In the genomic region with DNA sequence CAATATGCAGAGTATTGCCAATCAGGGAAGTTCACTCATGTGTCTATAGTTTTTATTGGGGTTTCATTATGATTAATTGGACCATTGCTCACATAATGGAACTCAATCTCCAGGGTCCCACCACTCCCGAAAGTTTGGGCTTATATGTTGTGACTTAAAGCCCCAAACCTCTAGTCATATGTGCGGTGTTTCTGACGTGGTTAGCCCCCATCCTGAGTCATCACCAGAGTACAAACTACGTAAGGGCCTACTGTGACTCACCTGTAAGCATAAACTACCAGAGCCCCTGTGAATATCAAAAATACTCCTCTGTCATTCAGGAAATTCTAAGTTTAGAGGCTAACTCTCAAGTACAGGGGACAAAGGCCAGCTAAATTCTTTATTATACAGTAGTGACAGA, we compare ENCODE assay signal across 9 cellular contexts. TPM values are rescaled to one million over a fixed set of nuclear protein-coding genes. Genes with fewer than 3 reads are reported as not detected.
DNase-seq lines count a peak whose midpoint lies in the region; ATAC-seq, FAIRE-seq and TF ChIP-seq lines count a peak whose summit lies in the region.
"Had no signal": no experiment of that assay in that cellular context is flagged by ENCODE, and none has a peak within 500 bp of the region (broad histone marks: within the 10 kb centered on the region; RNA-seq: fewer than 3 reads in every experiment).

No MANE protein-coding gene starts in this region.

- no peak for TF ChIP-seq POLR2A in GM12878 (IDR thresholded peaks at IDR 0.05; ENCODE audit: low read depth, low read length)

- no peak overlapping the region for H3K27ac ChIP-seq in GM12878 (ENCODE audit: control insufficient read depth, insufficient read depth)
- no peak overlapping the region for H3K27ac ChIP-seq in GM23338 (ENCODE audit: low read depth)

- no peak for TF ChIP-seq EP300 in GM12878 (IDR thresholded peaks at IDR 0.05; ENCODE audit: borderline replicate concordance in 1 of 2, control insufficient read depth in 1 of 2, low read depth in 2 of 2, low read length in 2 of 2)

- RAD21 ChIA-PET in GM12878 (lab: Charles Lee; ENCODE audit: unreplicated experiment), result no interaction called here

- H3K9ac ChIP-seq in GM12878 (ENCODE audit: control insufficient read depth, insufficient read depth, low read length), result no peak overlapping the region

- ATAC-seq in GM21717 (IDR thresholded peaks at IDR 0.05; ENCODE audit: unreplicated experiment), result peak; percentile 71
- peak; percentile 75 for ATAC-seq in T-helper 17 cell
- ATAC-seq in GM12878, result peak; percentile 77
- ATAC-seq in GM23338, result no peak

- in situ Hi-C loops in GM12878 (cut with MboI), result loop anchor here (10.0 kb wide), 1 partner anchor 881 kb away; no protein-coding TSS in a partner anchor

- H3K4me1 Mint-ChIP-seq in T-helper 17 cell (peaks cover 29% of the 10 kb centered on the region), GM23338 (peaks cover 9% of the 10 kb centered on the region)

- intact Hi-C loops in GM12878 (cut with micrococcal nuclease; ENCODE audit: unreplicated experiment), result loop anchor here (10.0 kb wide), 1 partner anchor 301 kb away; no protein-coding TSS in a partner anchor

- no peak for TF ChIP-seq CTCF in GM12878 (IDR thresholded peaks at IDR 0.05 in 2 of 3, conservative IDR thresholded peaks at IDR 0.05 in 1 of 3; ENCODE audit: control insufficient read depth in 2 of 3, extremely low read depth in 1 of 3, insufficient read depth in 1 of 3, low read depth in 3 of 3, low read length in 3 of 3)
- no peak for TF ChIP-seq CTCF in GM23338 (conservative IDR thresholded peaks at IDR 0.05; ENCODE audit: low read depth in 2 of 2)
- no peak for TF ChIP-seq CTCF in GM10266 (IDR thresholded peaks at IDR 0.05; ENCODE audit: control insufficient read depth, insufficient read depth, low read depth, missing control alignments)

- H3K79me2 ChIP-seq in GM12878 (ENCODE audit: control insufficient read depth, insufficient read depth, low read length) (peaks cover 15% of the 10 kb centered on the region), GM23338 (replicated peaks; ENCODE audit: insufficient read depth) (peaks cover 86% of the 10 kb centered on the region)

- H3K4me3 Mint-ChIP-seq in T-helper 17 cell, result no peak overlapping the region
- H3K4me3 Mint-ChIP-seq in GM23338, result no peak overlapping the region

- H3K27ac Mint-ChIP-seq in T-helper 17 cell, result peak overlapping the region; percentile 90
- no peak overlapping the region for H3K27ac Mint-ChIP-seq in GM23338

- H4K20me1 ChIP-seq in GM12878 (ENCODE audit: control insufficient read depth, insufficient read depth) (no peaks in the 10 kb centered on the region), GM23338 (replicated peaks; ENCODE audit: insufficient read depth) (no peaks in the 10 kb centered on the region)

- WGBS in GM12878 (ENCODE audit: insufficient coverage, insufficient replicate concordance, low lambda C conversion rate, missing lambda C conversion rate), result 4% methylated on average over 4 of the region's 4 CpGs

- H3K9me3 ChIP-seq in T-helper 17 cell (ENCODE audit: control insufficient read depth, low read length, poor library complexity, severe bottlenecking) (no peaks in the 10 kb centered on the region), GM12878 (replicated peaks; ENCODE audit: control insufficient read depth, insufficient read depth, low read length) (no peaks in the 10 kb centered on the region)

- DNase-seq in T-helper 17 cell (no peak), GM12878 (ENCODE audit: low read depth, low spot score) (no peak), NCI-H128 (lab: John Stamatoyannopoulos, UW; ENCODE audit: unreplicated experiment) (no peak), GM23338 (ENCODE audit: low spot score) (no peak), DMS 273 treated with DMSO at 0.1 percent for 48 hours (lab: John Stamatoyannopoulos, UW) (no peak), GM10266 (ENCODE audit: extremely low spot score) (no peak)
- DNase-seq in stimulated activated CD4-positive, alpha-beta T cell treated with anti-CD3 and anti-CD28 coated beads, Interleukin-4, amount 100 ng/mL, for 1 hour, result peak; percentile 30
- DNase-seq: SHP77 treated with DMSO at 0.1 percent for 48 hours had no signal

- no peaks in the 10 kb centered on the region for H3K4me1 ChIP-seq in GM12878 (ENCODE audit: control insufficient read depth, insufficient read depth, low read length)
- H3K4me1 ChIP-seq in GM23338 (ENCODE audit: insufficient read depth), result peaks cover 3% of the 10 kb centered on the region; the same call in 1 of the 2 replicates

- H3K27me3 ChIP-seq in GM12878 (replicated peaks in 1 of 2; ENCODE audit: control insufficient read depth in 2 of 2, insufficient read depth in 2 of 2, low read length in 1 of 2) (no peaks in the 10 kb centered on the region), GM23338 (ENCODE audit: insufficient read depth) (no peaks in the 10 kb centered on the region)

- TF ChIP-seq RAD21 in GM12878 (IDR thresholded peaks at IDR 0.05; ENCODE audit: insufficient read depth, low read depth, low read length), result no peak

- H3F3A ChIP-seq in GM23338 (replicated peaks; ENCODE audit: low read depth), result no peaks in the 10 kb centered on the region

- no TSS peak for BruUV-seq in GM12878 (replicated peaks; lab: Mats Ljungman, UMichigan)

- CTCF ChIA-PET in GM12878 (lab: Yijun Ruan, JAX), result no interaction called here

- H3K4me2 ChIP-seq in GM12878 (ENCODE audit: control insufficient read depth, insufficient read depth) (no peak overlapping the region), GM23338 (no peak overlapping the region)

- no peaks in the 10 kb centered on the region for H3K9me2 ChIP-seq in GM23338 (ENCODE audit: insufficient read depth)

- H3K36me3 ChIP-seq in GM12878 (ENCODE audit: control insufficient read depth in 2 of 2, insufficient read depth in 2 of 2, low read length in 1 of 2), result no peaks in the 10 kb centered on the region
- no peaks in the 10 kb centered on the region for H3K36me3 ChIP-seq in GM23338 (ENCODE audit: insufficient read depth)

- H3K4me3 ChIP-seq in GM12878 (no peak overlapping the region), GM23338 (no peak overlapping the region)

- H3K9me3 Mint-ChIP-seq in GM23338, result no peaks in the 10 kb centered on the region

- no peak for FAIRE-seq in GM12878 (lab: Jason Lieb, UNC)

- H3K36me3 Mint-ChIP-seq in T-helper 17 cell (ENCODE audit: low read depth), result peaks cover 2% of the 10 kb centered on the region
- H3K36me3 Mint-ChIP-seq in GM23338 (ENCODE audit: low read depth), result peaks cover 6% of the 10 kb centered on the region; the same call in 1 of the 3 replicates

- SMC1A ChIA-PET in GM12878 (lab: Charles Lee; ENCODE audit: uncharacterized antibody, unreplicated experiment), result no interaction called here

- H3K27me3 Mint-ChIP-seq in T-helper 17 cell (no peaks in the 10 kb centered on the region), GM23338 (ENCODE audit: insufficient read depth, low read depth, poor library complexity) (peaks cover 2% of the 10 kb centered on the region)

- no peak overlapping the region for H2AFZ ChIP-seq in GM12878 (ENCODE audit: control insufficient read depth, low read depth, low read length)
- no peak overlapping the region for H2AFZ ChIP-seq in GM23338

- POLR2A ChIA-PET in GM12878 (lab: Charles Lee), result no interaction called here

TF ChIP-seq in GM12878, 131 proteins besides CTCF, POLR2A, EP300 and RAD21 (continues in another document):
- no peak for TF ChIP-seq EED (IDR thresholded peaks at IDR 0.05; ENCODE audit: low read depth)
- TF ChIP-seq RUNX3 (IDR thresholded peaks at IDR 0.05; ENCODE audit: low read length), result peak; percentile 17; the same call in 1 of the 2 replicates
- TF ChIP-seq CREB1 (IDR thresholded peaks at IDR 0.05; ENCODE audit: low read depth), result peak; percentile 92
- TF ChIP-seq BMI1 (IDR thresholded peaks at IDR 0.05; ENCODE audit: borderline replicate concordance), result no peak
- peak; percentile 79 for TF ChIP-seq JUNB (IDR thresholded peaks at IDR 0.05)
- no peak for TF ChIP-seq ZBED1 (IDR thresholded peaks at IDR 0.05; ENCODE audit: borderline replicate concordance)
- TF ChIP-seq GABPA (IDR thresholded peaks at IDR 0.05; ENCODE audit: low read depth), result no peak
- no peak for TF ChIP-seq NFXL1 (IDR thresholded peaks at IDR 0.05; ENCODE audit: borderline replicate concordance)
- no peak for TF ChIP-seq KDM1A (IDR thresholded peaks at IDR 0.05; ENCODE audit: borderline replicate concordance)

RNA-seq across cellular contexts. Expression of a gene that starts 5.4 kb away (rescaled TPM):
- total RNA-seq in T-helper 17 cell (10 to 100 TPM; 14.4 to 16.5 TPM), GM12878 (2014; rRNA removed) (8.9 and 10.9 TPM in 2 replicates), GM12878 (2014; rRNA removed; fragmentation: Illumina TruSeq; extraction: Trizol) (6.9 and 8.0 TPM in 2 replicates), GM12878 (2021) (10.4 and 11.0 TPM in 2 replicates)
- 27.5 and 28.5 TPM in 2 replicates for total RNA-seq in GM12878 (2013; cell fraction: nucleolus; rRNA removed)
- polyA plus RNA-seq in GM12878 (2011; ENCODE audit: low read depth), result 3.2 TPM
- polyA plus RNA-seq in GM12878 (2011; rRNA removed) (15.9 and 17.8 TPM in 2 replicates), GM12878 (2014; fragmentation: Illumina TruSeq; extraction: Trizol) (6.6 and 8.4 TPM in 2 replicates), GM12878 (2014; fragmentation: Nextera tagmentation; extraction: Ambion mirVana) (10 to 100 TPM; 13.9 to 23.1 TPM), GM12878 (2014; rRNA removed) (5.9 and 6.1 TPM in 2 replicates), GM12878 (2016; fragmentation: Nextera tagmentation; extraction: Ambion mirVana) (10 to 100 TPM; 16.6 to 18.2 TPM), GM23338 (2016; fragmentation: Nextera tagmentation; extraction: Ambion mirVana) (26.1 and 40.5 TPM in 2 replicates)
- 5.6 and 7.2 TPM in 2 replicates for polyA plus RNA-seq in GM12878 (2011; cell fraction: cytosol; rRNA removed)
- polyA plus RNA-seq in GM12878 (2011; cell fraction: nucleus; rRNA removed), result 6.4 and 7.8 TPM in 2 replicates
- 6.2 and 6.6 TPM in 2 replicates for polyA plus RNA-seq in GM12878 (2012)
- 8.6 and 11.7 TPM in 2 replicates for polyA minus RNA-seq in GM12878 (2011; rRNA and poly(A)+ RNA removed)
- 2.7 and 5.0 TPM in 2 replicates for polyA minus RNA-seq in GM12878 (2011; cell fraction: cytosol; rRNA and poly(A)+ RNA removed)
- polyA minus RNA-seq in GM12878 (2011; cell fraction: nucleus; rRNA and poly(A)+ RNA removed), result 5.1 and 8.5 TPM in 2 replicates
- 34.6 and 37.1 TPM in 2 replicates for total RNA-seq in GM23338 (2014; rRNA removed; shearing (Covaris generic))
